ENCODE assay signal across 9 cellular contexts in the genomic region with DNA sequence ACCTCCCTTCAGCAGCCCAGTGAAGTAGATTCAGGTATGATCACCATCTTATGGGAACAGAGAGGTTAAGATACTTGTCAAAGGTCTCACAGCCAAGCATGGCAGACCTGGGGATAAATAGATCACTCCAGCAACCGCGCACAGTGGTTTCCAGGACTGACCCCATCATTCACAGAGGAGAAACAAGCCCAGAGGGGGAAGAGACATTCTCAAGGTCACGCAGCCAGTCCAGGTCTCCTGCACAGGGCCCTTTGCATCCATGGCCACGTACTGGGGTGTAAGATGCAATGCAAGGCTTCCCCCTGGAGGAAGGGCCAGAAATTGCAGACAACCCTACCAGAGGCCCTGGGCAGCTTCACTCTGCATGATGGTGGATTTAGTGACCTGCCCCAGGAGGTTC. TPM values are rescaled to one million over a fixed set of nuclear protein-coding genes. Genes with fewer than 3 reads are reported as not detected.
DNase-seq lines count a peak whose midpoint lies in the region; ATAC-seq and TF ChIP-seq lines count a peak whose summit lies in the region.
"Had no signal": no experiment of that assay in that cellular context is flagged by ENCODE, and none has a peak within 500 bp of the region (broad histone marks: within the 10 kb centered on the region; RNA-seq: fewer than 3 reads in every experiment).

No MANE protein-coding gene starts in this region.

- no peaks in the 10 kb centered on the region for H3K9me3 ChIP-seq in upper lobe of right lung

- peak; percentile 64 for ATAC-seq in upper lobe of right lung
- ATAC-seq in HG02571 (IDR thresholded peaks at IDR 0.05; ENCODE audit: unreplicated experiment), result no peak

- intact Hi-C loops in upper lobe of right lung (cut with DNase I), result no loop called here

- H3K27ac ChIP-seq in upper lobe of right lung, result no peak overlapping the region

- H3K4me1 ChIP-seq in upper lobe of right lung, result no peaks in the 10 kb centered on the region

- TF ChIP-seq CTCF in AG04449 (IDR thresholded peaks at IDR 0.05; ENCODE audit: insufficient read depth, low read length, missing control alignments) (peak; percentile 25), GM12875 (IDR thresholded peaks at IDR 0.05; ENCODE audit: borderline replicate concordance, insufficient read depth, low read depth, low read length) (peak; percentile 71), fibroblast of the aortic adventitia (IDR thresholded peaks at IDR 0.05; ENCODE audit: insufficient read depth, low read length) (peak; percentile 22), upper lobe of right lung (IDR thresholded peaks at IDR 0.05) (peak; percentile 34)

- H3K4me3 ChIP-seq in AG04449 (ENCODE audit: low read depth, low read length), result no peak overlapping the region
- H3K4me3 ChIP-seq in GM12875 (ENCODE audit: low read depth, low read length), result no peak overlapping the region
- H3K4me3 ChIP-seq in fibroblast of the aortic adventitia (ENCODE audit: low read depth, low read length), result no peak overlapping the region
- no peak overlapping the region for H3K4me3 ChIP-seq in upper lobe of right lung

- POLR2A ChIA-PET in AG04449 (lab: Yijun Ruan, JAX), result no interaction called here

- H3K36me3 ChIP-seq in upper lobe of right lung, result no peaks in the 10 kb centered on the region

- DNase-seq in AG04449 (ENCODE audit: low read depth, low spot score), result no peak
- peak; percentile 28 for DNase-seq in SK-N-DZ (ENCODE audit: low spot score)
- no peak for DNase-seq in fibroblast of the aortic adventitia (ENCODE audit: low read depth)
- DNase-seq in upper lobe of right lung, result peak; percentile 47
- no peak for DNase-seq in cortex of kidney (lab: John Stamatoyannopoulos, UW)
- no peak for DNase-seq in NCI-H128 (lab: John Stamatoyannopoulos, UW; ENCODE audit: unreplicated experiment)

- CTCF ChIA-PET in AG04449 (lab: Yijun Ruan, JAX), result interaction anchor here (4.4 to 17.3 kb wide), 2 partner anchors 10 to 69 kb away, joined by 19 to 173 read pairs; partner anchors contain the start of gene ZNF19

- H3K27me3 ChIP-seq in upper lobe of right lung, result peaks cover 18% of the 10 kb centered on the region

RNA-seq across cellular contexts. Expression of gene TLE7, which starts 19.9 kb away (rescaled TPM):
- polyA plus RNA-seq in SK-N-DZ (2014; cell fraction: cytosol; rRNA removed), result 0.16 TPM in 1 of 2 replicates, not detected in the other
- 0.85 TPM in 1 of 2 replicates, not detected in the other for polyA plus RNA-seq in SK-N-DZ (2014; cell fraction: nucleus; rRNA removed)
- not detected in 2 replicates for total RNA-seq in fibroblast of the aortic adventitia (ENCODE audit: low replicate concordance)
- total RNA-seq in upper lobe of right lung, result not detected
- polyA plus RNA-seq: adipose tissue had no signal

RNA-seq across cellular contexts. Expression of gene ZNF23, which starts 40.1 kb away (rescaled TPM):
- 9.0 and 12.2 TPM in 2 replicates for polyA plus RNA-seq in SK-N-DZ (2014; cell fraction: cytosol; rRNA removed)
- polyA plus RNA-seq in SK-N-DZ (2014; cell fraction: nucleus; rRNA removed), result 13.6 and 19.9 TPM in 2 replicates
- total RNA-seq in fibroblast of the aortic adventitia (ENCODE audit: low replicate concordance) (8.9 and 11.1 TPM in 2 replicates), upper lobe of right lung (7.3 TPM)

Comparison
In these comparisons a context has a peak if more than half of its experiments do, and no peak if none do; other contexts are left out.
1. DNase-seq: peak in SK-N-DZ (single experiment) and upper lobe of right lung (single experiment); none in AG04449 (single experiment), fibroblast of the aortic adventitia (single experiment), cortex of kidney (single experiment) and NCI-H128 (single experiment).
2. Peak in every context shown above with its lines, with median percentiles within 50 percentile points of each other: CTCF ChIP-seq.